24 cellular contexts compared by ENCODE assay signal in genomic region chr2:130387071-130387400, GRCh38. TPM values are rescaled to one million over a fixed set of nuclear protein-coding genes. Genes with fewer than 3 reads are reported as not detected.
DNase-seq lines count a peak whose midpoint lies in the region; ATAC-seq, FAIRE-seq and TF ChIP-seq lines count a peak whose summit lies in the region.
"Had no signal": no experiment of that assay in that cellular context is flagged by ENCODE, and none has a peak within 500 bp of the region (broad histone marks: within the 10 kb centered on the region; RNA-seq: fewer than 3 reads in every experiment).

No MANE protein-coding gene starts in this region.

- H3K4me1 ChIP-seq in BLaER1 (peaks cover 53% of the 10 kb centered on the region), left ventricle myocardium inferior (peaks cover 62% of the 10 kb centered on the region), psoas muscle (peaks cover 4% of the 10 kb centered on the region), pancreas (peaks cover 1 to 6% (median 5%) of the 10 kb centered on the region in 3 donors), SJCRH30 (no peaks in the 10 kb centered on the region)
- H3K4me1 ChIP-seq: prostate gland had no signal

- no peak for FAIRE-seq in pancreas (lab: Jason Lieb, UNC)
- FAIRE-seq: endometrium, GM12878 had no signal

- H3K9me3 Mint-ChIP-seq in activated B cell treated with CpG ODN at 0.5 μM for 24 hours, result no peaks in the 10 kb centered on the region
- H3K9me3 Mint-ChIP-seq: activated CD4-positive, alpha-beta T cell treated with anti-CD3 and anti-CD28 coated beads, Interleukin-2, amount 10 ng/mL, durations not matched to agents 24 days and 14 days; activated naive CD4-positive, alpha-beta T cell treated with anti-CD3 and anti-CD28 coated beads, Interleukin-2, amount 50 U/mL, for 72 hours; nephron progenitor cell had no signal

- H3K9me3 ChIP-seq in BLaER1 (no peaks in the 10 kb centered on the region; the same call in 1 of the 2 replicates), left ventricle myocardium inferior (replicated peaks) (no peaks in the 10 kb centered on the region), psoas muscle (no peaks in the 10 kb centered on the region), pancreas (no peaks in the 10 kb centered on the region), SJCRH30 (replicated peaks) (no peaks in the 10 kb centered on the region)
- H3K9me3 ChIP-seq: Caco-2, prostate gland, SK-N-SH had no signal

- peak overlapping the region; percentile 39 for H3K4me3 Mint-ChIP-seq in activated B cell treated with CpG ODN at 0.5 μM for 24 hours
- H3K4me3 Mint-ChIP-seq: activated CD4-positive, alpha-beta T cell treated with anti-CD3 and anti-CD28 coated beads, Interleukin-2, amount 10 ng/mL, durations not matched to agents 24 days and 14 days; nephron progenitor cell had no signal

- POLR2A ChIA-PET in activated B cell treated with CpG ODN at 0.5 μM for 24 hours (lab: Charles Lee), result interaction anchor here (1.6 to 3.0 kb wide), 2 partner anchors 10 to 14 kb away, joined by 11 to 14 read pairs; no protein-coding TSS in a partner anchor

- CTCF ChIA-PET in activated B cell treated with CpG ODN at 0.5 μM for 24 hours (lab: Charles Lee), result no interaction called here

- peak overlapping the region; percentile 34 for H3K4me2 ChIP-seq in BLaER1
- H3K4me2 ChIP-seq: SK-N-SH had no signal

- H3K4me1 Mint-ChIP-seq in activated B cell treated with CpG ODN at 0.5 μM for 24 hours, result peaks cover 77% of the 10 kb centered on the region

- no peak for ATAC-seq in activated B cell treated with CpG ODN at 0.5 μM for 24 hours (ENCODE audit: low read depth)
- no peak for ATAC-seq in psoas muscle
- no peak for ATAC-seq in HG03108 (IDR thresholded peaks at IDR 0.05; ENCODE audit: unreplicated experiment)
- ATAC-seq in HG03175 (IDR thresholded peaks at IDR 0.05; ENCODE audit: unreplicated experiment), result no peak
- ATAC-seq in pancreas, result no peak
- ATAC-seq: activated naive CD4-positive, alpha-beta T cell treated with anti-CD3 and anti-CD28 coated beads, Interleukin-2, amount 50 U/mL, for 72 hours; GM12878 had no signal

- peak overlapping the region; percentile 42 for H3K27ac Mint-ChIP-seq in activated B cell treated with CpG ODN at 0.5 μM for 24 hours
- H3K27ac Mint-ChIP-seq: activated CD4-positive, alpha-beta T cell treated with anti-CD3 and anti-CD28 coated beads, Interleukin-2, amount 10 ng/mL, durations not matched to agents 24 days and 14 days; activated naive CD4-positive, alpha-beta T cell treated with anti-CD3 and anti-CD28 coated beads, Interleukin-2, amount 50 U/mL, for 72 hours; nephron progenitor cell had no signal

- H3K4me3 ChIP-seq in BLaER1, result no peak overlapping the region
- H3K4me3 ChIP-seq in left ventricle myocardium inferior, result peak overlapping the region; percentile 29
- no peak overlapping the region for H3K4me3 ChIP-seq in psoas muscle
- no peak overlapping the region for H3K4me3 ChIP-seq in pancreas
- H3K4me3 ChIP-seq in SJCRH30, result no peak overlapping the region
- H3K4me3 ChIP-seq: GM12878, prostate gland, skin epidermis had no signal

- H3K36me3 Mint-ChIP-seq in activated B cell treated with CpG ODN at 0.5 μM for 24 hours (ENCODE audit: low read depth), result peaks cover 16% of the 10 kb centered on the region

- TF ChIP-seq CTCF in activated B cell treated with CpG ODN at 0.5 μM for 24 hours (IDR thresholded peaks at IDR 0.05) (no peak), left ventricle myocardium inferior (IDR thresholded peaks at IDR 0.05; ENCODE audit: borderline replicate concordance) (no peak), psoas muscle (IDR thresholded peaks at IDR 0.05) (no peak), pancreas (IDR thresholded peaks at IDR 0.05) (no peak)

- H3K27me3 ChIP-seq in BLaER1 (peaks cover 9% of the 10 kb centered on the region; the same call in 1 of the 2 replicates), left ventricle myocardium inferior (ENCODE audit: low read depth) (no peaks in the 10 kb centered on the region), psoas muscle (ENCODE audit: insufficient read depth in 3 of 3, low read length in 2 of 3) (no peaks in the 10 kb centered on the region), pancreas (no peaks in the 10 kb centered on the region), SJCRH30 (no peaks in the 10 kb centered on the region)

- H3K36me3 ChIP-seq in BLaER1 (peaks cover 8% of the 10 kb centered on the region), left ventricle myocardium inferior (no peaks in the 10 kb centered on the region), psoas muscle (ENCODE audit: insufficient read depth in 1 of 2, low read depth in 1 of 2) (no peaks in the 10 kb centered on the region), pancreas (no peaks in the 10 kb centered on the region), SJCRH30 (no peaks in the 10 kb centered on the region)
- H3K36me3 ChIP-seq: prostate gland had no signal

- no peaks in the 10 kb centered on the region for H4K20me1 ChIP-seq in BLaER1

- no peaks in the 10 kb centered on the region for H3K27me3 Mint-ChIP-seq in activated B cell treated with CpG ODN at 0.5 μM for 24 hours
- H3K27me3 Mint-ChIP-seq: activated CD4-positive, alpha-beta T cell treated with anti-CD3 and anti-CD28 coated beads, Interleukin-2, amount 10 ng/mL, durations not matched to agents 24 days and 14 days had no signal

- H3K27ac ChIP-seq in BLaER1, result no peak overlapping the region
- H3K27ac ChIP-seq in left ventricle myocardium inferior (replicated peaks), result peak overlapping the region; percentile 86
- no peak overlapping the region for H3K27ac ChIP-seq in psoas muscle
- no peak overlapping the region for H3K27ac ChIP-seq in pancreas
- H3K27ac ChIP-seq in SJCRH30, result no peak overlapping the region
- H3K27ac ChIP-seq: prostate gland had no signal

- 20 to 28% (median 23%) methylated on average over 4 of the region's 4 CpGs for WGBS in psoas muscle, 3 donors
- 71 to 77% methylated on average over 4 of the region's 4 CpGs for WGBS in pancreas, 2 donors

- intact Hi-C loops in activated B cell treated with CpG ODN at 0.5 μM for 24 hours (cut with micrococcal nuclease) (no loop called here), left ventricle myocardium inferior (cut with micrococcal nuclease) (no loop called here), psoas muscle (cut with DNase I) (no loop called here), pancreas (cut with DNase I) (no loop called here)

- DNase-seq in activated B cell treated with CpG ODN at 0.5 μM for 24 hours (no peak), left ventricle myocardium inferior (peak; percentile 52), psoas muscle (peak; percentile 27 to 55), pancreas (no peak), SJCRH30 (no peak)
- DNase-seq: activated CD4-positive, alpha-beta T cell treated with anti-CD3 and anti-CD28 coated beads, Interleukin-2, amount 10 ng/mL, durations not matched to agents 24 days and 14 days; C1 segment of cervical spinal cord; Caco-2; cortex of kidney; DMS79 treated with DMSO at 0.1 percent for 48 hours; GOT3; NCI-H187; nephron progenitor cell; SK-N-SH; stimulated activated CD4-positive, alpha-beta T cell treated with anti-CD3 and anti-CD28 coated beads, Interleukin-1b, Interleukin-23, amount 100 ng/mL, for 48 hours; substantia nigra had no signal

- no peak overlapping the region for H3K9ac ChIP-seq in BLaER1
- H3K9ac ChIP-seq: SK-N-SH had no signal

RNA-seq across cellular contexts. Expression of gene PTPN18, which starts 31.2 kb away (rescaled TPM):
- total RNA-seq in activated B cell treated with CpG ODN at 0.5 μM for 24 hours (77.7 and 79.2 TPM in 2 replicates), left ventricle myocardium inferior (13.9 TPM), psoas muscle (10 to 100 TPM in 1 of 4 donors, 1 to 10 TPM in 3; 6.4 to 10.5 (median 8.6) TPM), pancreas (10 to 100 TPM; 37.0 to 60.8 (median 40.9) TPM)
- polyA plus RNA-seq in psoas muscle (1 to 10 TPM; 6.0 to 8.7 (median 8.6) TPM), pancreas (10 to 100 TPM; 65.7 to 87.0 TPM)
- total RNA-seq in SJCRH30 (2014; rRNA removed; shearing (Covaris generic)), result 15.4 and 18.6 TPM in 2 replicates

RNA-seq across cellular contexts. Expression of gene IMP4, which starts 44.3 kb away (rescaled TPM):
- total RNA-seq in activated B cell treated with CpG ODN at 0.5 μM for 24 hours (121 and 140 TPM in 2 replicates), left ventricle myocardium inferior (57.2 TPM), psoas muscle (100 to 1,000 TPM in 3 of 4 donors, 10 to 100 TPM in 1; 74.4 to 118 (median 105) TPM), pancreas (10 to 100 TPM; 46.8 to 75.7 (median 54.7) TPM)
- polyA plus RNA-seq in psoas muscle (100 to 1,000 TPM; 148 to 270 (median 194) TPM), pancreas (10 to 100 TPM; 83.6 to 84.7 TPM)
- 74.0 and 77.6 TPM in 2 replicates for total RNA-seq in SJCRH30 (2014; rRNA removed; shearing (Covaris generic))

Comparison
In these comparisons a context has a peak if more than half of its experiments do, and no peak if none do; other contexts are left out.
1. DNase-seq: peak in left ventricle myocardium inferior (single experiment) and psoas muscle (2 of 2); none in activated B cell treated with CpG ODN at 0.5 μM for 24 hours (single experiment), pancreas (0 of 6) and SJCRH30 (0 of 2).